14 cellular contexts compared by ENCODE assay signal in genomic region chrX:66005832-66006449, GRCh38. TPM values are rescaled to one million over a fixed set of nuclear protein-coding genes. Genes with fewer than 3 reads are reported as not detected.
DNase-seq lines count a peak whose midpoint lies in the region; ATAC-seq and TF ChIP-seq lines count a peak whose summit lies in the region.
"Had no signal": no experiment of that assay in that cellular context is flagged by ENCODE, and none has a peak within 500 bp of the region (broad histone marks: within the 10 kb centered on the region; RNA-seq: fewer than 3 reads in every experiment).

No MANE protein-coding gene starts in this region.

- no peak for DNase-seq in stimulated activated naive CD8-positive, alpha-beta T cell treated with anti-CD3 and anti-CD28 coated beads, Interleukin-15, Interleukin-2, amounts not matched to agents 100 U/mL and 50 U/mL, for 24 hours
- DNase-seq in NOMO-1 treated with dmso at 0.1 percent for 144 hours (lab: John Stamatoyannopoulos, UW; ENCODE audit: unreplicated experiment) (peak; percentile 47), right atrium auricular region (ENCODE audit: low spot score) (no peak), NCI-H1105 (lab: John Stamatoyannopoulos, UW) (no peak)
- no peak for DNase-seq in activated naive CD4-positive, alpha-beta T cell treated with anti-CD3 and anti-CD28 coated beads, Interleukin-2, amount 50 U/mL, for 72 hours (ENCODE audit: low spot score in 2 of 2)
- DNase-seq: BE2C; dorsolateral prefrontal cortex; psoas muscle; stimulated activated CD4-positive, alpha-beta T cell treated with anti-CD3 and anti-CD28 coated beads, Interleukin-2, amount 100 ng/mL, for 24 hours; stimulated activated naive CD4-positive, alpha-beta T cell treated with Interleukin-2 at 50 U/mL for 16 hours; SW 1271 had no signal

- no peak overlapping the region for H3K27ac ChIP-seq in right atrium auricular region
- H3K27ac ChIP-seq: psoas muscle had no signal

- no peaks in the 10 kb centered on the region for H3K27me3 Mint-ChIP-seq in stimulated activated naive CD8-positive, alpha-beta T cell treated with anti-CD3 and anti-CD28 coated beads, Interleukin-15, Interleukin-2, amounts not matched to agents 100 ng/mL and 50 ng/mL, for 24 hours

- H3K9me3 ChIP-seq in right atrium auricular region, result no peaks in the 10 kb centered on the region
- H3K9me3 ChIP-seq: BE2C, psoas muscle had no signal

- H3K27ac Mint-ChIP-seq in stimulated activated naive CD8-positive, alpha-beta T cell treated with anti-CD3 and anti-CD28 coated beads, Interleukin-15, Interleukin-2, amounts not matched to agents 100 ng/mL and 50 ng/mL, for 24 hours, result peak overlapping the region; percentile 84
- peak overlapping the region; percentile 71 to 73 for H3K27ac Mint-ChIP-seq in activated naive CD4-positive, alpha-beta T cell treated with anti-CD3 and anti-CD28 coated beads, Interleukin-2, amount 50 U/mL, for 72 hours

- no peaks in the 10 kb centered on the region for H3K9me3 Mint-ChIP-seq in stimulated activated naive CD8-positive, alpha-beta T cell treated with anti-CD3 and anti-CD28 coated beads, Interleukin-15, Interleukin-2, amounts not matched to agents 100 ng/mL and 50 ng/mL, for 24 hours
- H3K9me3 Mint-ChIP-seq in activated naive CD4-positive, alpha-beta T cell treated with anti-CD3 and anti-CD28 coated beads, Interleukin-2, amount 50 U/mL, for 72 hours, result peaks cover 13 to 17% of the 10 kb centered on the region in 2 donors

- H3K4me3 ChIP-seq in right atrium auricular region, result no peak overlapping the region
- H3K4me3 ChIP-seq: dorsolateral prefrontal cortex, psoas muscle had no signal

- ATAC-seq in stimulated activated naive CD8-positive, alpha-beta T cell treated with anti-CD3 and anti-CD28 coated beads, Interleukin-15, Interleukin-2, amounts not matched to agents 100 U/mL and 50 U/mL, for 24 hours, result no peak
- no peak for ATAC-seq in activated naive CD4-positive, alpha-beta T cell treated with anti-CD3 and anti-CD28 coated beads, Interleukin-2, amount 50 U/mL, for 72 hours
- ATAC-seq in GM21786 (IDR thresholded peaks at IDR 0.05; ENCODE audit: unreplicated experiment) (no peak), GM21528 (IDR thresholded peaks at IDR 0.05; ENCODE audit: low FRiP score, unreplicated experiment) (no peak)
- ATAC-seq: psoas muscle had no signal

- no peaks in the 10 kb centered on the region for H3K27me3 ChIP-seq in right atrium auricular region
- H3K27me3 ChIP-seq: BE2C had no signal

- peak overlapping the region; percentile 17 for H3K4me3 Mint-ChIP-seq in stimulated activated naive CD8-positive, alpha-beta T cell treated with anti-CD3 and anti-CD28 coated beads, Interleukin-15, Interleukin-2, amounts not matched to agents 100 ng/mL and 50 ng/mL, for 24 hours

- TF ChIP-seq CTCF in right atrium auricular region (IDR thresholded peaks at IDR 0.05), result no peak

- peaks cover 69% of the 10 kb centered on the region for H3K4me1 Mint-ChIP-seq in stimulated activated naive CD8-positive, alpha-beta T cell treated with anti-CD3 and anti-CD28 coated beads, Interleukin-15, Interleukin-2, amounts not matched to agents 100 ng/mL and 50 ng/mL, for 24 hours (ENCODE audit: low read depth)

- no peaks in the 10 kb centered on the region for H3K36me3 Mint-ChIP-seq in stimulated activated naive CD8-positive, alpha-beta T cell treated with anti-CD3 and anti-CD28 coated beads, Interleukin-15, Interleukin-2, amounts not matched to agents 100 ng/mL and 50 ng/mL, for 24 hours (ENCODE audit: low read depth)
- peaks cover 14 to 20% of the 10 kb centered on the region in 2 donors for H3K36me3 Mint-ChIP-seq in activated naive CD4-positive, alpha-beta T cell treated with anti-CD3 and anti-CD28 coated beads, Interleukin-2, amount 50 U/mL, for 72 hours

- H3K36me3 ChIP-seq in right atrium auricular region, result no peaks in the 10 kb centered on the region
- H3K36me3 ChIP-seq: BE2C had no signal

- no peaks in the 10 kb centered on the region for H3K4me1 ChIP-seq in right atrium auricular region
- H3K4me1 ChIP-seq: BE2C, psoas muscle had no signal

RNA-seq across cellular contexts. Expression of gene VSIG4, which starts 33.9 kb away (rescaled TPM):
- under 1 TPM in 1 of 2 donors, not detected in 1; 0.57 TPM for total RNA-seq in activated naive CD4-positive, alpha-beta T cell treated with anti-CD3 and anti-CD28 coated beads, Interleukin-2, amount 50 U/mL, for 72 hours
- total RNA-seq in right atrium auricular region, result 10 to 100 TPM; 28.0 to 71.6 TPM

Comparison
In these comparisons a context has a peak if more than half of its experiments do, and no peak if none do; other contexts are left out.
1. RNA of gene VSIG4, which starts 33.9 kb away (total RNA-seq): 28.0 to 71.6 TPM in right atrium auricular region; 0.57 TPM in activated naive CD4-positive, alpha-beta T cell treated with anti-CD3 and anti-CD28 coated beads, Interleukin-2, amount 50 U/mL, for 72 hours; every median in the first group is over 10 times any median in the second.